Comparison of ENCODE assay signal across 34 cellular contexts in genomic region chr10:22053048-22053447, GRCh38. TPM values are rescaled to one million over a fixed set of nuclear protein-coding genes. Genes with fewer than 3 reads are reported as not detected.
DNase-seq lines count a peak whose midpoint lies in the region; ATAC-seq and TF ChIP-seq lines count a peak whose summit lies in the region.
"Had no signal": no experiment of that assay in that cellular context is flagged by ENCODE, and none has a peak within 500 bp of the region (broad histone marks: within the 10 kb centered on the region; RNA-seq: fewer than 3 reads in every experiment).

No MANE protein-coding gene starts in this region.

- peaks cover 4% of the 10 kb centered on the region; the same call in 1 of the 2 replicates for H3K36me3 ChIP-seq in GM23338 (ENCODE audit: insufficient read depth)
- H3K36me3 ChIP-seq in endodermal cell (ENCODE audit: control insufficient read depth, insufficient read depth, low read length) = no peaks in the 10 kb centered on the region
- H3K36me3 ChIP-seq in left ventricle myocardium inferior = no peaks in the 10 kb centered on the region
- H3K36me3 ChIP-seq: adrenal gland, BE2C, heart left ventricle, neural progenitor cell, thoracic aorta, uterus had no signal

- no peak for TF ChIP-seq POLR2A in NB4 (IDR thresholded peaks at IDR 0.05; ENCODE audit: extremely low read depth, insufficient read length)

- H3K4me1 Mint-ChIP-seq in GM23338 (no peaks in the 10 kb centered on the region), endodermal cell (no peaks in the 10 kb centered on the region), neural crest cell (peaks cover 21% of the 10 kb centered on the region)
- H3K4me1 Mint-ChIP-seq: activated CD4-positive, alpha-beta memory T cell treated with anti-CD3 and anti-CD28 coated beads, Interleukin-2, amount 10 ng/mL, durations not matched to agents 7 days and 5 days; IgD-negative memory B cell; memory B cell had no signal

- WGBS in endodermal cell (ENCODE audit: insufficient coverage in 1 of 2, insufficient read length in 1 of 2), 2 experiments = 98 to 100% methylated on average over 2 to 5 of the region's 5 CpGs

- H3K36me3 Mint-ChIP-seq in GM23338 (ENCODE audit: low read depth) (peaks cover 20% of the 10 kb centered on the region; the same call in 2 of the 3 replicates), endodermal cell (ENCODE audit: low read depth) (peaks cover 3% of the 10 kb centered on the region), neural crest cell (ENCODE audit: low read depth) (peaks cover 14% of the 10 kb centered on the region)
- H3K36me3 Mint-ChIP-seq: memory B cell, neural progenitor cell had no signal

- peaks cover 3% of the 10 kb centered on the region for H3K9me2 ChIP-seq in GM23338 (ENCODE audit: insufficient read depth)

- no peak overlapping the region for H3K27ac ChIP-seq in GM23338 (ENCODE audit: low read depth)
- no peak overlapping the region for H3K27ac ChIP-seq in endodermal cell (ENCODE audit: low read depth, low read length)
- H3K27ac ChIP-seq in left ventricle myocardium inferior (replicated peaks) = no peak overlapping the region
- H3K27ac ChIP-seq: adrenal gland, heart left ventricle, neural progenitor cell, parathyroid adenoma, thoracic aorta, uterus had no signal

- H3K79me2 ChIP-seq in GM23338 (replicated peaks; ENCODE audit: insufficient read depth) = no peaks in the 10 kb centered on the region
- H3K79me2 ChIP-seq: parathyroid adenoma had no signal

- H4K20me1 ChIP-seq in GM23338 (replicated peaks; ENCODE audit: insufficient read depth) = no peaks in the 10 kb centered on the region

- no peaks in the 10 kb centered on the region for H3K27me3 ChIP-seq in GM23338 (ENCODE audit: insufficient read depth)
- H3K27me3 ChIP-seq in endodermal cell (ENCODE audit: control insufficient read depth, insufficient read depth, low read length, poor library complexity, severe bottlenecking) = no peaks in the 10 kb centered on the region
- H3K27me3 ChIP-seq in left ventricle myocardium inferior (ENCODE audit: low read depth) = no peaks in the 10 kb centered on the region
- H3K27me3 ChIP-seq: adrenal gland, BE2C, heart left ventricle, neural progenitor cell, uterus had no signal

- no peak overlapping the region; the same call in 2 of the 3 replicates for H3K4me3 Mint-ChIP-seq in GM23338
- H3K4me3 Mint-ChIP-seq in endodermal cell = no peak overlapping the region
- H3K4me3 Mint-ChIP-seq in neural crest cell = no peak overlapping the region
- H3K4me3 Mint-ChIP-seq: activated CD4-positive, alpha-beta memory T cell treated with anti-CD3 and anti-CD28 coated beads, Interleukin-2, amount 10 ng/mL, durations not matched to agents 7 days and 5 days; activated naive CD4-positive, alpha-beta T cell treated with anti-CD3 and anti-CD28 coated beads for 36 hours; activated T-helper 1 cell treated with anti-CD3 and anti-CD28 coated beads, Interleukin-12 subunit alpha, Interleukin-12 subunit beta, Interleukin-2, Interleukin-4 antibody, amounts not matched to agents 30 ng/mL and 10 ng/mL and 1 ng/mL, durations not matched to agents 14 hours and 24 hours and 36 hours; CD8-positive, alpha-beta memory T cell; central memory CD8-positive, alpha-beta T cell; dendritic cell treated with granulocyte-macrophage colony-stimulating factor and Interleukin-4, amounts not matched to agents 40 ng/mL and 50 ng/mL, for 4 days; IgD-negative memory B cell; memory B cell; neural progenitor cell had no signal

- no peak overlapping the region for H3K4me3 ChIP-seq in GM23338
- no peak overlapping the region for H3K4me3 ChIP-seq in NB4 (ENCODE audit: low read depth, low read length)
- H3K4me3 ChIP-seq in endodermal cell (ENCODE audit: low read length) = peak overlapping the region; percentile 31
- H3K4me3 ChIP-seq in left ventricle myocardium inferior = no peak overlapping the region
- H3K4me3 ChIP-seq: adrenal gland, heart left ventricle, neural progenitor cell, smooth muscle cell, thoracic aorta, uterus had no signal

- peaks cover 5% of the 10 kb centered on the region for H3K27me3 Mint-ChIP-seq in GM23338 (ENCODE audit: insufficient read depth, low read depth, poor library complexity)
- no peaks in the 10 kb centered on the region for H3K27me3 Mint-ChIP-seq in endodermal cell (ENCODE audit: insufficient read depth)
- H3K27me3 Mint-ChIP-seq in neural crest cell (ENCODE audit: low read depth) = no peaks in the 10 kb centered on the region
- H3K27me3 Mint-ChIP-seq: activated CD4-positive, alpha-beta memory T cell treated with anti-CD3 and anti-CD28 coated beads, Interleukin-2, amount 10 ng/mL, durations not matched to agents 7 days and 5 days; dendritic cell treated with granulocyte-macrophage colony-stimulating factor and Interleukin-4, amounts not matched to agents 40 ng/mL and 50 ng/mL, for 4 days had no signal

- no peaks in the 10 kb centered on the region for H3F3A ChIP-seq in GM23338 (replicated peaks; ENCODE audit: low read depth)

- ATAC-seq in GM23338 = no peak
- no peak for ATAC-seq in stimulated activated naive CD8-positive, alpha-beta T cell treated with anti-CD3 and anti-CD28 coated beads, Interleukin-15, Interleukin-2, amounts not matched to agents 100 U/mL and 50 U/mL, for 24 hours
- ATAC-seq: SK-N-SH treated with all-trans-retinoic acid at 6 μM for 48 hours had no signal

- TF ChIP-seq CTCF in GM23338 (conservative IDR thresholded peaks at IDR 0.05; ENCODE audit: low read depth in 2 of 2) (no peak), NB4 (IDR thresholded peaks at IDR 0.05; ENCODE audit: low read depth, low read length) (no peak), endodermal cell (conservative IDR thresholded peaks at IDR 0.05) (no peak), neural crest cell (conservative IDR thresholded peaks at IDR 0.05) (no peak), left ventricle myocardium inferior (IDR thresholded peaks at IDR 0.05; ENCODE audit: borderline replicate concordance) (no peak)

- H3K27ac Mint-ChIP-seq in GM23338 (no peak overlapping the region), endodermal cell (no peak overlapping the region), neural crest cell (ENCODE audit: unreplicated experiment) (peak overlapping the region; percentile 92)
- H3K27ac Mint-ChIP-seq: activated CD4-positive, alpha-beta memory T cell treated with anti-CD3 and anti-CD28 coated beads, Interleukin-2, amount 10 ng/mL, durations not matched to agents 7 days and 5 days; activated naive CD4-positive, alpha-beta T cell treated with anti-CD3 and anti-CD28 coated beads for 36 hours; activated T-helper 1 cell treated with anti-CD3 and anti-CD28 coated beads, Interleukin-12 subunit alpha, Interleukin-12 subunit beta, Interleukin-2, Interleukin-4 antibody, amounts not matched to agents 30 ng/mL and 10 ng/mL and 1 ng/mL, durations not matched to agents 14 hours and 24 hours and 36 hours; dendritic cell treated with granulocyte-macrophage colony-stimulating factor and Interleukin-4, amounts not matched to agents 40 ng/mL and 50 ng/mL, for 4 days; IgD-negative memory B cell; memory B cell had no signal

- intact Hi-C loops in left ventricle myocardium inferior (cut with micrococcal nuclease) = no loop called here

- peak overlapping the region; percentile 45; the same call in 1 of the 2 replicates for H2AFZ ChIP-seq in GM23338
- H2AFZ ChIP-seq: neural progenitor cell, parathyroid adenoma had no signal

- DNase-seq in GM23338 (ENCODE audit: low spot score) (no peak), NB4 (ENCODE audit: low read depth) (peak; percentile 1), endodermal cell (no peak), neural crest cell (ENCODE audit: low read depth, low spot score) (peak; percentile 3), A172 (ENCODE audit: low spot score) (no peak), left ventricle myocardium inferior (no peak)
- no peak for DNase-seq in NK-92 treated with Interleukin-12 subunit alpha and Interleukin-12 subunit beta, amount 100 ng/mL, for 24 hours (lab: John Stamatoyannopoulos, UW)
- DNase-seq in stimulated activated naive CD8-positive, alpha-beta T cell treated with anti-CD3 and anti-CD28 coated beads, Interleukin-15, Interleukin-2, amounts not matched to agents 100 U/mL and 50 U/mL, for 24 hours = no peak
- DNase-seq: ACHN; activated CD4-positive, alpha-beta memory T cell treated with anti-CD3 and anti-CD28 coated beads, Interleukin-2, amount 10 ng/mL, durations not matched to agents 7 days and 5 days; activated CD4-positive, alpha-beta T cell treated with anti-CD3 and anti-CD28 coated beads for 1 hour; activated CD8-positive, alpha-beta memory T cell treated with anti-CD3 and anti-CD28 coated beads, Interleukin-2, amount 50 U/mL, for 4 hours; activated naive CD4-positive, alpha-beta T cell treated with anti-CD3 and anti-CD28 coated beads for 36 hours; BE2C; CD8-positive, alpha-beta memory T cell; HCEC 1CT; heart left ventricle; NCI-H1105 treated with DMSO at 0.1 percent for 48 hours; NCI-H187 treated with DMSO at 0.1 percent for 48 hours; NCI-H524; stimulated activated naive CD4-positive, alpha-beta T cell; T-helper 2 cell; uterus had no signal

- H3K9me3 Mint-ChIP-seq in GM23338 (peaks cover 32% of the 10 kb centered on the region), endodermal cell (peaks cover 35% of the 10 kb centered on the region), neural crest cell (peaks cover 29% of the 10 kb centered on the region)
- H3K9me3 Mint-ChIP-seq: central memory CD8-positive, alpha-beta T cell; memory B cell had no signal

- H3K4me1 ChIP-seq in GM23338 (ENCODE audit: insufficient read depth) (no peaks in the 10 kb centered on the region), endodermal cell (ENCODE audit: control insufficient read depth, insufficient read depth, low read length) (no peaks in the 10 kb centered on the region), left ventricle myocardium inferior (no peaks in the 10 kb centered on the region)
- H3K4me1 ChIP-seq: adrenal gland, BE2C, heart left ventricle, neural progenitor cell, parathyroid adenoma, uterus had no signal

- H3K9me3 ChIP-seq in endodermal cell (ENCODE audit: control insufficient read depth, low read length) (peaks cover 33% of the 10 kb centered on the region), left ventricle myocardium inferior (replicated peaks) (no peaks in the 10 kb centered on the region)
- H3K9me3 ChIP-seq: adrenal gland, BE2C, heart left ventricle, thoracic aorta, uterus had no signal

- no peak overlapping the region for H3K9ac ChIP-seq in endodermal cell (ENCODE audit: extremely low read depth, low read length, poor library complexity, severe bottlenecking)
- H3K9ac ChIP-seq: neural progenitor cell, parathyroid adenoma had no signal

- H3K4me2 ChIP-seq in GM23338 = no peak overlapping the region
- H3K4me2 ChIP-seq: neural progenitor cell, smooth muscle cell had no signal

RNA-seq across cellular contexts. Expression of gene DNAJC1, which starts 49.5 kb away (rescaled TPM):
- 45.3 and 50.8 TPM in 2 replicates for total RNA-seq in GM23338 (2014; rRNA removed; shearing (Covaris generic))
- 31.8 and 38.6 TPM in 2 replicates for polyA plus RNA-seq in GM23338 (2016; fragmentation: Nextera tagmentation; extraction: Ambion mirVana)
- total RNA-seq in endodermal cell (10 to 100 TPM; 23.5 to 30.4 TPM), neural crest cell (34.3 and 37.7 TPM in 2 replicates), left ventricle myocardium inferior (12.0 TPM)
- polyA plus RNA-seq in endodermal cell (2013, experiment 1 of 2) = 31.1 TPM
- polyA plus RNA-seq in endodermal cell (2013, experiment 2 of 2) = 30.4 TPM
- total RNA-seq in A172 (2014; rRNA removed; shearing (Covaris generic)) = 28.5 and 49.6 TPM in 2 replicates

Comparison
In these comparisons a context has a peak if more than half of its experiments do, and no peak if none do; other contexts are left out.
1. DNase-seq: peak in NB4 (single experiment) and neural crest cell (single experiment); none in GM23338 (single experiment), endodermal cell (single experiment), NK-92 treated with Interleukin-12 subunit alpha and Interleukin-12 subunit beta, amount 100 ng/mL, for 24 hours (single experiment), A172 (single experiment), stimulated activated naive CD8-positive, alpha-beta T cell treated with anti-CD3 and anti-CD28 coated beads, Interleukin-15, Interleukin-2, amounts not matched to agents 100 U/mL and 50 U/mL, for 24 hours (single experiment) and left ventricle myocardium inferior (single experiment).